8 cellular contexts compared by ENCODE assay signal in genomic region chr18:2981212-2981728, GRCh38. TPM values are rescaled to one million over a fixed set of nuclear protein-coding genes. Genes with fewer than 3 reads are reported as not detected.
A peak's percentile ranks its signal among the peaks of the same experiment; 100 is the strongest.
DNase-seq lines count a peak whose midpoint lies in the region; ATAC-seq and TF ChIP-seq lines count a peak whose summit lies in the region.

No MANE protein-coding gene starts in this region.

- CTCF ChIA-PET in CD4-positive, alpha-beta T cell (lab: Charles Lee), result interaction anchor here (1.5 to 2.4 kb wide), 3 partner anchors 14 to 81 kb away, joined by 7 to 17 read pairs (median 9); no protein-coding TSS in a partner anchor

- H3K4me1 ChIP-seq in neutrophil (ENCODE audit: control insufficient read depth in 1 of 2, insufficient read depth in 1 of 2, low read depth in 1 of 2, low read length in 1 of 2) (peaks cover 81 to 84% of the 10 kb centered on the region in 2 experiments), Karpas-422 (ENCODE audit: low read length) (peaks cover 30% of the 10 kb centered on the region)

- intact Hi-C loops in CD4-positive, alpha-beta T cell (cut with DNase I, micrococcal nuclease), result loop anchor here (2.0 to 10.0 kb wide), 2 partner anchors 18 to 186 kb away; no protein-coding TSS in a partner anchor
- intact Hi-C loops in dorsolateral prefrontal cortex (cut with DNase I), result no loop called here

- H3K4me3 Mint-ChIP-seq in CD4-positive, alpha-beta T cell, result peak overlapping the region; percentile 88

- no peak overlapping the region for H2AFZ ChIP-seq in Karpas-422 (ENCODE audit: low read length)

- DNase-seq in CD4-positive, alpha-beta T cell, result no peak
- DNase-seq in M059J (ENCODE audit: low read depth), result peak; percentile 93
- DNase-seq in dorsolateral prefrontal cortex, result no peak
- DNase-seq in NCI-H2029 treated with DMSO at 0.1 percent for 48 hours (lab: John Stamatoyannopoulos, UW), result no peak
- no peak for DNase-seq in Karpas-422

- H3K36me3 ChIP-seq in neutrophil (no peaks in the 10 kb centered on the region), Karpas-422 (ENCODE audit: insufficient read depth, low read length) (no peaks in the 10 kb centered on the region)

- no peaks in the 10 kb centered on the region for H3K9me3 Mint-ChIP-seq in CD4-positive, alpha-beta T cell

- no peak for TF ChIP-seq CTCF in CD4-positive, alpha-beta T cell (IDR thresholded peaks at IDR 0.05)
- no peak for TF ChIP-seq CTCF in dorsolateral prefrontal cortex (IDR thresholded peaks at IDR 0.05 in 54 of 56, conservative IDR thresholded peaks at IDR 0.05 in 2 of 56; ENCODE audit: low read depth in 1 of 56, partially characterized antibody in 56 of 56)
- TF ChIP-seq CTCF in neutrophil (IDR thresholded peaks at IDR 0.05), result no peak

- POLR2A ChIA-PET in CD4-positive, alpha-beta T cell (lab: Charles Lee), result interaction anchor here (0.6 to 5.5 kb wide), 16 partner anchors 9 to 613 kb away, joined by 3 to 169 read pairs (median 6); partner anchors contain the start of genes LPIN2 and TGIF1

- H3K4me2 ChIP-seq in Karpas-422 (ENCODE audit: low read depth, low read length, poor library complexity, severe bottlenecking), result no peak overlapping the region

- H3K79me2 ChIP-seq in Karpas-422 (ENCODE audit: low read length), result no peaks in the 10 kb centered on the region; the same call in 1 of the 2 replicates

- no peak overlapping the region for H3K9ac ChIP-seq in Karpas-422 (ENCODE audit: low read length)

- no peaks in the 10 kb centered on the region for H3K27me3 ChIP-seq in CD4-positive, alpha-beta T cell (ENCODE audit: control insufficient read depth, insufficient read depth, low read length)
- no peaks in the 10 kb centered on the region for H3K27me3 ChIP-seq in dorsolateral prefrontal cortex
- no peaks in the 10 kb centered on the region for H3K27me3 ChIP-seq in neutrophil
- H3K27me3 ChIP-seq in Karpas-422 (ENCODE audit: low read length), result no peaks in the 10 kb centered on the region

- H3K4me1 Mint-ChIP-seq in CD4-positive, alpha-beta T cell (ENCODE audit: low read depth), result peaks cover 96% of the 10 kb centered on the region

- H3K9me3 ChIP-seq in CD4-positive, alpha-beta T cell (ENCODE audit: control insufficient read depth, low read length), result no peaks in the 10 kb centered on the region
- H3K9me3 ChIP-seq in neutrophil (no peaks in the 10 kb centered on the region), Karpas-422 (ENCODE audit: low read length) (no peaks in the 10 kb centered on the region)

- H3K4me3 ChIP-seq in dorsolateral prefrontal cortex (peak overlapping the region in 2 of 59 donors; percentile 8 to 11), neutrophil (ENCODE audit: low read depth in 1 of 2, low read length in 1 of 2) (no peak overlapping the region), Karpas-422 (ENCODE audit: low read length) (no peak overlapping the region)

- H3K27me3 Mint-ChIP-seq in CD4-positive, alpha-beta T cell, result no peaks in the 10 kb centered on the region

- H3K36me3 Mint-ChIP-seq in CD4-positive, alpha-beta T cell (ENCODE audit: low read depth), result peaks cover 36% of the 10 kb centered on the region

- no peaks in the 10 kb centered on the region for H3K9me2 ChIP-seq in Karpas-422 (replicated peaks; ENCODE audit: insufficient read depth, low read length)

- peak overlapping the region; percentile 80 for H3K27ac ChIP-seq in CD4-positive, alpha-beta T cell (ENCODE audit: low read depth, low read length)
- H3K27ac ChIP-seq in dorsolateral prefrontal cortex (peak overlapping the region in 42 of 59 donors; percentile 2 to 79 (median 48)), neutrophil (peak overlapping the region; percentile 84), Karpas-422 (ENCODE audit: low read length) (no peak overlapping the region)

- peak overlapping the region; percentile 89 for H3K27ac Mint-ChIP-seq in CD4-positive, alpha-beta T cell

- peak; percentile 18 for ATAC-seq in CD4-positive, alpha-beta T cell (ENCODE audit: poor library complexity)
- ATAC-seq in HG03457 (IDR thresholded peaks at IDR 0.05; ENCODE audit: unreplicated experiment) (no peak), HG03571 (IDR thresholded peaks at IDR 0.05; ENCODE audit: unreplicated experiment) (no peak)

- H4K20me1 ChIP-seq in Karpas-422 (ENCODE audit: insufficient read depth, low read depth, low read length), result peaks cover 50% of the 10 kb centered on the region

RNA-seq across cellular contexts. Expression of gene LPIN2, which starts 31.7 kb away (rescaled TPM):
- total RNA-seq in CD4-positive, alpha-beta T cell, result 10 to 100 TPM; 48.7 to 49.0 TPM
- total RNA-seq in M059J (2014; rRNA removed; shearing (Covaris generic)), result 29.5 and 36.2 TPM in 2 replicates
- 10 to 100 TPM; 37.1 to 95.3 (median 57.4) TPM for total RNA-seq in dorsolateral prefrontal cortex
- 8.5 and 13.7 TPM in 2 replicates for total RNA-seq in Karpas-422 (2014; rRNA removed; shearing (Covaris generic); ENCODE audit: low replicate concordance)

Comparison
In these comparisons a context has a peak if more than half of its experiments do, and no peak if none do; other contexts are left out.
1. intact Hi-C loops: an anchor here in CD4-positive, alpha-beta T cell (2.0 to 10.0 kb wide); none called in dorsolateral prefrontal cortex.